10 cellular contexts compared by ENCODE assay signal in genomic region chr20:62587757-62588402, GRCh38. TPM values are rescaled to one million over a fixed set of nuclear protein-coding genes. Genes with fewer than 3 reads are reported as not detected.
DNase-seq lines count a peak whose midpoint lies in the region; ATAC-seq, FAIRE-seq and TF ChIP-seq lines count a peak whose summit lies in the region.
"Had no signal": no experiment of that assay in that cellular context is flagged by ENCODE, and none has a peak within 500 bp of the region (broad histone marks: within the 10 kb centered on the region; RNA-seq: fewer than 3 reads in every experiment).

No MANE protein-coding gene starts in this region.

- CTCF ChIA-PET in A549 (lab: Yijun Ruan, JAX) (interaction anchor here (1.0 to 4.9 kb wide), 8 partner anchors 11 to 92 kb away, joined by 3 to 25 read pairs (median 3); no protein-coding TSS in a partner anchor), endothelial cell of umbilical vein (lab: Charles Lee) (interaction anchor here (1.0 to 3.4 kb wide), 6 partner anchors 9 to 89 kb away, joined by 3 to 19 read pairs (median 4); no protein-coding TSS in a partner anchor)

- 65% methylated on average over 14 of the region's 20 CpGs for WGBS in A549 (ENCODE audit: missing lambda C conversion rate)

- no peak for TF ChIP-seq POLR2A in A549 (IDR thresholded peaks at IDR 0.05; ENCODE audit: low read length)
- TF ChIP-seq POLR2A in endothelial cell of umbilical vein (IDR thresholded peaks at IDR 0.05; ENCODE audit: low read depth, low read length), result no peak

- H3K4me3 ChIP-seq in A549 (no peak overlapping the region), DND-41 (ENCODE audit: low read depth in 1 of 2, low read length in 2 of 2) (no peak overlapping the region), endothelial cell of umbilical vein (replicated peaks in 1 of 3; ENCODE audit: insufficient read depth in 1 of 3, low read depth in 1 of 3, low read length in 3 of 3) (no peak overlapping the region)

- H3K4me2 ChIP-seq in A549 (no peak overlapping the region), DND-41 (ENCODE audit: insufficient read depth, low read length) (no peak overlapping the region), endothelial cell of umbilical vein (ENCODE audit: insufficient read depth, low read length) (no peak overlapping the region)

- TF ChIP-seq EP300 in A549 (IDR thresholded peaks at IDR 0.05), result no peak

- no peaks in the 10 kb centered on the region for H3K79me2 ChIP-seq in DND-41 (ENCODE audit: insufficient read depth, low read length)
- no peaks in the 10 kb centered on the region for H3K79me2 ChIP-seq in endothelial cell of umbilical vein (ENCODE audit: control insufficient read depth, insufficient read depth, low read length)

- no TSS peak for BruUV-seq in endothelial cell of umbilical vein (replicated peaks; lab: Mats Ljungman, UMichigan)

- peaks cover 41% of the 10 kb centered on the region for H4K20me1 ChIP-seq in DND-41 (ENCODE audit: insufficient read depth, low read length)
- no peaks in the 10 kb centered on the region for H4K20me1 ChIP-seq in endothelial cell of umbilical vein (replicated peaks; ENCODE audit: control insufficient read depth, extremely low read depth, insufficient read depth, low read length)

- dilution Hi-C loops in endothelial cell of umbilical vein (cut with MboI; ENCODE audit: extremely low pct_ligation_motif_present, low sequenced_read_pairs), result no loop called here

- H3K9me1 ChIP-seq in endothelial cell of umbilical vein (replicated peaks; ENCODE audit: control insufficient read depth, extremely low read depth, insufficient read depth, low read length), result no peaks in the 10 kb centered on the region

- no peaks in the 10 kb centered on the region for H3K9me3 ChIP-seq in A549
- H3K9me3 ChIP-seq in DND-41 (ENCODE audit: insufficient read depth, low read length, severe bottlenecking), result no peaks in the 10 kb centered on the region
- no peaks in the 10 kb centered on the region for H3K9me3 ChIP-seq in endothelial cell of umbilical vein (replicated peaks; ENCODE audit: control insufficient read depth, insufficient read depth, low read length)

- H2AFZ ChIP-seq in DND-41 (ENCODE audit: low read depth, low read length) (no peak overlapping the region), endothelial cell of umbilical vein (ENCODE audit: low read depth, low read length) (no peak overlapping the region)

- H3K27me3 ChIP-seq in DND-41 (ENCODE audit: insufficient read depth, low read length, poor library complexity), result peaks cover 15% of the 10 kb centered on the region
- peaks cover 0 to under 1% of the 10 kb centered on the region in 2 experiments for H3K27me3 ChIP-seq in endothelial cell of umbilical vein (ENCODE audit: control insufficient read depth in 2 of 2, insufficient read depth in 2 of 2, low read length in 2 of 2)

- H3K36me3 ChIP-seq in DND-41 (ENCODE audit: insufficient read depth, low read length) (no peaks in the 10 kb centered on the region), endothelial cell of umbilical vein (ENCODE audit: control insufficient read depth in 2 of 2, extremely low read depth in 1 of 2, insufficient read depth in 2 of 2, low read length in 2 of 2) (no peaks in the 10 kb centered on the region)

- POLR2A ChIA-PET in A549 (lab: Yijun Ruan, JAX), result no interaction called here
- POLR2A ChIA-PET in endothelial cell of umbilical vein (lab: Charles Lee), result no interaction called here

- H3K27ac ChIP-seq in A549 (no peak overlapping the region), DND-41 (ENCODE audit: low read length) (no peak overlapping the region), endothelial cell of umbilical vein (ENCODE audit: insufficient read depth, low read depth, low read length) (no peak overlapping the region)

- no peak for TF ChIP-seq RAD21 in A549 (conservative IDR thresholded peaks at IDR 0.05 in 1 of 2, IDR thresholded peaks at IDR 0.05 in 1 of 2)

- ATAC-seq in A549, result no peak
- ATAC-seq in DND-41 (ENCODE audit: insufficient read depth, low read depth), result peak; percentile 56; the same call in 2 of the 3 replicates
- ATAC-seq in GM21528 (IDR thresholded peaks at IDR 0.05; ENCODE audit: low FRiP score, unreplicated experiment), result no peak
- ATAC-seq in HG03457 (IDR thresholded peaks at IDR 0.05; ENCODE audit: unreplicated experiment), result no peak
- ATAC-seq: T-cell had no signal

- TF ChIP-seq CTCF in A549 (IDR thresholded peaks at IDR 0.05), result no peak
- TF ChIP-seq CTCF in DND-41 (IDR thresholded peaks at IDR 0.05; ENCODE audit: borderline replicate concordance, extremely low read depth, low read length, poor library complexity, severe bottlenecking), result no peak
- TF ChIP-seq CTCF in endothelial cell of umbilical vein (IDR thresholded peaks at IDR 0.05; ENCODE audit: extremely low read depth in 1 of 2, insufficient read depth in 1 of 2, low read depth in 1 of 2, low read length in 2 of 2), result no peak

- intact Hi-C loops in endothelial cell of umbilical vein (cut with micrococcal nuclease), result no loop called here

- FAIRE-seq in A549 (lab: Jason Lieb, UNC), result no peak
- FAIRE-seq in endothelial cell of umbilical vein (lab: Jason Lieb, UNC), result no peak

- DNase-seq in A549 (ENCODE audit: low read depth in 1 of 2, low spot score in 1 of 2) (no peak), DND-41 (peak; percentile 38), RPMI8226 (peak; percentile 46), endothelial cell of umbilical vein (ENCODE audit: low read depth, low spot score) (peak; percentile 13), NK-92 (lab: John Stamatoyannopoulos, UW; ENCODE audit: unreplicated experiment) (no peak), NCI-H2171 (lab: John Stamatoyannopoulos, UW) (no peak)
- DNase-seq: COR-L47, T-cell had no signal

- H3K9ac ChIP-seq in DND-41 (ENCODE audit: low read depth, low read length) (no peak overlapping the region), endothelial cell of umbilical vein (replicated peaks; ENCODE audit: extremely low read depth, insufficient read depth, low read length) (no peak overlapping the region)

- H3K4me1 ChIP-seq in A549, result peaks cover 9% of the 10 kb centered on the region; the same call in 2 of the 3 replicates
- no peaks in the 10 kb centered on the region for H3K4me1 ChIP-seq in DND-41 (ENCODE audit: insufficient read depth, low read length)
- H3K4me1 ChIP-seq in endothelial cell of umbilical vein (ENCODE audit: control insufficient read depth, extremely low read depth, insufficient read depth, low read length), result peaks cover 17% of the 10 kb centered on the region

TF ChIP-seq in A549, 52 proteins besides CTCF, POLR2A, EP300 and RAD21 (continues in another document):
- no peak for TF ChIP-seq RFX5 (IDR thresholded peaks at IDR 0.05)
- TF ChIP-seq TFCP2L1 (CRISPR knock-in tag; IDR thresholded peaks at IDR 0.05), result no peak
- TF ChIP-seq HEYL (CRISPR knock-in tag; IDR thresholded peaks at IDR 0.05), result no peak

TF ChIP-seq in endothelial cell of umbilical vein, 7 proteins besides CTCF, POLR2A, EP300 and RAD21:
- TF ChIP-seq JUN (IDR thresholded peaks at IDR 0.05; ENCODE audit: borderline replicate concordance, insufficient read depth, insufficient read length, low read depth) (no peak), FOS (IDR thresholded peaks at IDR 0.05; ENCODE audit: borderline replicate concordance, insufficient read depth, low read length) (peak; percentile 16)
TF ChIP-seq in endothelial cell of umbilical vein: peak in this region for 1.

RNA-seq across cellular contexts. Expression of gene SLCO4A1, which starts 54.4 kb away (rescaled TPM):
- polyA plus RNA-seq in A549 (2011; rRNA removed) (1.3 and 2.1 TPM in 2 replicates), A549 (2017; fragmentation: RNase III; extraction: RNeasy Plus Mini Kit Qiagen cat#74134 plus additional on column Dnase treatment) (8.1 to 11.2 TPM (median 9.9 TPM) in 3 replicates), endothelial cell of umbilical vein (0.92 and 1.4 TPM in 2 replicates)
- 4.0 and 5.5 TPM in 2 replicates for polyA plus RNA-seq in A549 (2012; cell fraction: cytosol; rRNA removed)
- polyA plus RNA-seq in A549 (2012; cell fraction: nucleus; rRNA removed), result 14.5 and 19.7 TPM in 2 replicates
- polyA minus RNA-seq in A549 (2011; rRNA and poly(A)+ RNA removed), result 2.5 and 3.5 TPM in 2 replicates
- total RNA-seq in endothelial cell of umbilical vein, result 3.3 and 4.1 TPM in 2 replicates
- polyA plus RNA-seq in endothelial cell of umbilical vein (2011; cell fraction: cytosol; rRNA removed), result 1.1 and 1.4 TPM in 2 replicates
- polyA plus RNA-seq in endothelial cell of umbilical vein (2011; cell fraction: nucleus; rRNA removed), result 2.6 and 3.5 TPM in 2 replicates
- polyA plus RNA-seq in endothelial cell of umbilical vein (2012), result 3.8 and 5.4 TPM in 2 replicates
- 0.55 and 1.00 TPM in 2 replicates for polyA minus RNA-seq in endothelial cell of umbilical vein
- polyA minus RNA-seq in endothelial cell of umbilical vein (2011; cell fraction: cytosol; rRNA and poly(A)+ RNA removed), result 30.2 TPM
- polyA minus RNA-seq in endothelial cell of umbilical vein (2011; cell fraction: nucleus; rRNA and poly(A)+ RNA removed), result 1.1 and 1.7 TPM in 2 replicates

Comparison
In these comparisons a context has a peak if more than half of its experiments do, and no peak if none do; other contexts are left out.
1. DNase-seq: peak in DND-41 (single experiment), RPMI8226 (single experiment) and endothelial cell of umbilical vein (single experiment); none in A549 (0 of 2), NK-92 (single experiment) and NCI-H2171 (single experiment).